ENCODE assay signal across 8 cellular contexts in the genomic region with DNA sequence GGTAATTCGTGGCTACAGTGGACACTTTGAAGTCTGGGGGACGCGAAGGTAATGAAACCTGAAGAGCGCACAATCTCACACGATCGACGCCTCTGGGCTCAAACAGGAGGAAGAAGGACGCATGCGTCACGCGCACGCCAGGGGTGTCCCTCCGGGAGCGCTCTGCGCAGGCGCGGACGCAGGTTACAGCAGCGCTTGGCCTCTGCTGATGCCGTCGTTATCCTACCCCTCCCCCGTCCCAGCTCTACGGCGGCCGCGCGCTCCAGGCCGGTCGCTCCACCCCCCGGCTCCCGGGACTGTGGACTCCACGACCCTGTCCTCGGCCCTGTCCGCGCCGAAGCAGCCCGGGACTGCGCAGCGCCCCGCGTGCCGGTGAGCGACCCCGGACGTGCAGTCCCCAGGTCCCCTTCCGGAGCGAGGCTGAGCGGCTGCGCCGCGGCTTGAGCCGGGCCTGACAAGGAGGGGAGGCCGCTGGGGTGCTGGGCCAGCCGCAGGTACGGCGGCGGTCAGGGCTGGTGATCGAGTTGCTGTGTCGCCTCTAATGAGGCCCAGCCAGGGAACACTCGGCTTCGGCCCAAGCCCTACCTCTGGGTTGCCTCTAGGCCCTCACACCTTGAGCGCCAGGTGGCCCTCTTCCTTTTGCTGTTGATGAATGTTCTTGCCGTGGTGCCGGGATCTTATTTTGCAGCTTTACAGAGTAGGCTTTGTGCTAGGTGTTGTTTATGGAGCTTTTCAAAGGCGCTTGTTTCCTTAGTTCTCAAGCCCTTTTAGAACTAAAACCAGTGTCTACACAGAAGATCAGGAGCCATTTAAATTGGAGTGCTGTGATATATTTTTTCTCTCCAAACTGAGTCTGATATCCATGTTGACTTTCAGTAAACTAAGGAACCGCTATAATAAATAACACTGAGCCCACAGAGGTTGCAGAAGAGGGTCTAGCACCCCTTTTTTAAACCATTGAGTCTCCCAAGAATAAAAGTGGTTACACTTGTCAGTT. TPM values are rescaled to one million over a fixed set of nuclear protein-coding genes. Genes with fewer than 3 reads are reported as not detected.
DNase-seq lines count a peak whose midpoint lies in the region; ATAC-seq and TF ChIP-seq lines count a peak whose summit lies in the region.

A gene (plus strand): TSS at position 241 of the 997 bp plus-strand sequence. CDS start 3,517 bp downstream, outside the sequence.

- whole genome bisulfite sequencing in right cardiac atrium, result under 1% methylated on average over 66 of the region's 66 CpGs

- peak; percentile 81 for TF ChIP-seq POLR2A in uterus (IDR thresholded peaks at IDR 0.05)

- peak; percentile 83 for DNase-seq in NCI-H1694 (lab: John Stamatoyannopoulos, UW)
- DNase-seq in ascending aorta (ENCODE audit: low spot score in 2 of 2), result peak; percentile 86 to 98
- DNase-seq in right cardiac atrium, result peak; percentile 99
- peak; percentile 79 for DNase-seq in pulmonary artery endothelial cell (ENCODE audit: low read depth, low spot score)
- DNase-seq in uterus, result peak; percentile 95 to 96

- H3K36me3 ChIP-seq in ascending aorta, result peaks cover 0 to 3% of the 10 kb centered on the region in 2 donors
- H3K36me3 ChIP-seq in uterus, result no peaks in the 10 kb centered on the region

- H3K9me3 ChIP-seq in ascending aorta, result no peaks in the 10 kb centered on the region
- no peaks in the 10 kb centered on the region for H3K9me3 ChIP-seq in right cardiac atrium (ENCODE audit: control insufficient read depth, low read length)
- H3K9me3 ChIP-seq in uterus, result no peaks in the 10 kb centered on the region

- H3K4me1 ChIP-seq in ascending aorta (peaks cover 0 to 10% of the 10 kb centered on the region in 2 donors), right cardiac atrium (ENCODE audit: control insufficient read depth, insufficient read depth, low read length) (peaks cover 2% of the 10 kb centered on the region), uterus (peaks cover 4 to 7% of the 10 kb centered on the region in 2 donors)

- H3K27me3 ChIP-seq in ascending aorta, result no peaks in the 10 kb centered on the region
- no peaks in the 10 kb centered on the region for H3K27me3 ChIP-seq in right cardiac atrium (ENCODE audit: control insufficient read depth, insufficient read depth)
- no peaks in the 10 kb centered on the region for H3K27me3 ChIP-seq in uterus

- H3K27ac ChIP-seq in ascending aorta, result peak within 1 kb of the TSS; percentile 84 to 90
- H3K27ac ChIP-seq in right cardiac atrium (ENCODE audit: low read length), result peak within 1 kb of the TSS; percentile 93
- peak within 1 kb of the TSS; percentile 93 to 94 for H3K27ac ChIP-seq in uterus

- H3K4me3 ChIP-seq in ascending aorta (peak within 1 kb of the TSS; percentile 73 to 88), right cardiac atrium (ENCODE audit: low read length) (peak within 1 kb of the TSS; percentile 91), uterus (peak within 1 kb of the TSS; percentile 76 to 84)

- intact Hi-C loops in T-helper 2 cell treated with Interferon-gamma antibody and Interleukin-4, amounts not matched to agents 100 ng/mL and 5 ng/mL, for 36 hours (cut with micrococcal nuclease), result loop anchor here (1.0 to 10.0 kb wide), 10 partner anchors 12 to 1239 kb away; a partner anchor contains a TSS
- intact Hi-C loops in ascending aorta (cut with DNase I) (loop anchor here (2.0 to 5.0 kb wide), 2 partner anchors 475 to 1274 kb away; a partner anchor contains a TSS), right cardiac atrium (cut with DNase I) (no loop called here), uterus (cut with DNase I; ENCODE audit: low total_unique reads) (no loop called here)

- ATAC-seq in GM18498 (IDR thresholded peaks at IDR 0.05; ENCODE audit: unreplicated experiment) (peak; percentile 96), HG02885 (IDR thresholded peaks at IDR 0.05; ENCODE audit: poor library complexity, unreplicated experiment) (peak; percentile 93), right cardiac atrium (peak; percentile 100)

- TF ChIP-seq CTCF in ascending aorta (IDR thresholded peaks at IDR 0.05) (no peak), uterus (IDR thresholded peaks at IDR 0.05) (peak in 3 of 4 experiments; percentile 3 to 15 (median 10))

RNA-seq across cellular contexts. Expression of the gene that starts here (rescaled TPM):
- total RNA-seq in T-helper 2 cell treated with Interferon-gamma antibody and Interleukin-4, amounts not matched to agents 100 ng/mL and 5 ng/mL, for 36 hours, result 31.2 and 32.7 TPM in 2 replicates
- total RNA-seq in ascending aorta (21.3 TPM), right cardiac atrium (10 to 100 TPM; 57.6 to 65.7 (median 64.0) TPM), pulmonary artery endothelial cell (34.0 and 35.9 TPM in 2 replicates), uterus (100 to 1,000 TPM in 1 of 4 donors, 10 to 100 TPM in 3; 65.4 to 215 (median 76.0) TPM)
- polyA plus RNA-seq in right cardiac atrium, result 20.8 TPM

Comparison
In these comparisons a context has a peak if more than half of its experiments do, and no peak if none do; other contexts are left out.
1. Peak in every context shown above with its lines: DNase-seq, ATAC-seq, H3K4me3 ChIP-seq and H3K27ac ChIP-seq.
2. CTCF ChIP-seq: peak in uterus (3 of 4); none in ascending aorta (0 of 3).
3. intact Hi-C loops: an anchor here in T-helper 2 cell treated with Interferon-gamma antibody and Interleukin-4, amounts not matched to agents 100 ng/mL and 5 ng/mL, for 36 hours (1.0 to 10.0 kb wide) and ascending aorta (2.0 to 5.0 kb wide); none called in right cardiac atrium and uterus.